In genomic region chr5:151367038-151367437, GRCh38 we compare ENCODE assay signal across 2 cellular contexts.
TF ChIP-seq lines count a peak whose summit lies in the region.

No MANE protein-coding gene starts in this region.

TF ChIP-seq in HEK293, 187 proteins besides CTCF, POLR2A, EP300 and RAD21:
- peak; percentile 40 for TF ChIP-seq SETDB1 (IDR thresholded peaks at IDR 0.05; ENCODE audit: insufficient read length, low read length)

TF ChIP-seq in K562, 482 proteins besides CTCF, POLR2A, EP300 and RAD21:
- TF ChIP-seq NR2C1 (IDR thresholded peaks at IDR 0.05): 0 out of 2 replicates have a peak, but pooled peaks have one; percentile 20
- peak; percentile 36; the same call in 1 of the 2 replicates for TF ChIP-seq NR2C1 (tag; IDR thresholded peaks at IDR 0.05)
- peak; percentile 85; the same call in 1 of the 2 replicates for TF ChIP-seq TRIM28 (IDR thresholded peaks at IDR 0.05)
- TF ChIP-seq TRIM24 (IDR thresholded peaks at IDR 0.05): 0 out of 4 replicates have a peak, but pooled peaks of 1 of the 2 experiments have one; percentile 24
- TF ChIP-seq CBX5 (IDR thresholded peaks at IDR 0.05; ENCODE audit: borderline replicate concordance, low read depth): peak; percentile 77
- TF ChIP-seq ZNF445 (CRISPR knock-in tag; IDR thresholded peaks at IDR 0.05; ENCODE audit: low read depth): peak; percentile 58; the same call in 1 of the 2 replicates
TF ChIP-seq in K562: peak in this region for 5; not testable (repeated sequence) for 477.
